Comparison of ENCODE assay signal across 17 cellular contexts in the genomic region with DNA sequence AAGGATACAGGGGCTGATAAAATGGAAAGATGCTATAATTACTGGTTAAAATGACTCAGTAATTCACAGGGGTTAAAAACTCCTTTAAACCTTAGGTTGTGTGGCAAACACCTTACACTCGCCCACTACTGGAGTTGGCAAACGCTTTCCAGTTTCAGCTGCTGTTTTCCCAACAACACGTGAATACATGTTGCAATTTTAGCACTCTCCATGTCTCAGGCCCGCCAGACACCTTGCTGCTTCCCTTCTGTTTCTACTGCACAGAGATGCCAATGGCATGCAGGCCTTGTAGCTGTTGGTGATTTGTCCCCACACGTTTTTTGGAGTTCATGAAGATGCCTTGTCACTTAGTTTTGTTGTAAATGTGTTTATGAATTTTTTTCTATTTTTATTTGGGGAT. TPM values are rescaled to one million over a fixed set of nuclear protein-coding genes. Genes with fewer than 3 reads are reported as not detected.
DNase-seq lines count a peak whose midpoint lies in the region; ATAC-seq and TF ChIP-seq lines count a peak whose summit lies in the region.
"Had no signal": no experiment of that assay in that cellular context is flagged by ENCODE, and none has a peak within 500 bp of the region (broad histone marks: within the 10 kb centered on the region; RNA-seq: fewer than 3 reads in every experiment).

No MANE protein-coding gene starts in this region.

- TF ChIP-seq CTCF in MCF 10A (IDR thresholded peaks at IDR 0.05; ENCODE audit: unreplicated experiment) (no peak), breast epithelium (IDR thresholded peaks at IDR 0.05) (no peak), liver (IDR thresholded peaks at IDR 0.05; ENCODE audit: low read depth, low read length, missing input control) (no peak), endodermal cell (conservative IDR thresholded peaks at IDR 0.05) (no peak)

- DNase-seq in MCF 10A (ENCODE audit: unreplicated experiment), result peak; percentile 78
- DNase-seq in breast epithelium (ENCODE audit: low spot score in 2 of 2), result no peak
- DNase-seq in cerebellar nuclear complex (lab: John Stamatoyannopoulos, UW), result peak; percentile 6 to 15
- DNase-seq in HuH-7.5 (ENCODE audit: low spot score), result no peak
- DNase-seq in immature natural killer cell, result no peak
- DNase-seq in endodermal cell, result no peak
- DNase-seq: AML-193; Caco-2; CD4-positive, alpha-beta T cell; GDM1; HCEC 1CT had no signal

- H3K4me3 ChIP-seq in breast epithelium (no peak overlapping the region), liver (ENCODE audit: low read depth in 1 of 3, low read length in 3 of 3) (no peak overlapping the region), endodermal cell (ENCODE audit: low read length) (no peak overlapping the region)
- H3K4me3 ChIP-seq: A549, GM23338 had no signal

- H3K36me3 ChIP-seq in breast epithelium (no peaks in the 10 kb centered on the region), liver (ENCODE audit: control insufficient read depth in 4 of 4, insufficient read depth in 3 of 4, low read depth in 1 of 4, low read length in 3 of 4) (no peaks in the 10 kb centered on the region), endodermal cell (ENCODE audit: control insufficient read depth, insufficient read depth, low read length) (no peaks in the 10 kb centered on the region)

- no peaks in the 10 kb centered on the region for H3K4me1 ChIP-seq in breast epithelium
- H3K4me1 ChIP-seq in liver (ENCODE audit: control insufficient read depth in 4 of 4, insufficient read depth in 4 of 4, low read length in 3 of 4), result peaks cover 18 to 69% (median 56%) of the 10 kb centered on the region in 4 donors
- H3K4me1 ChIP-seq in endodermal cell (ENCODE audit: control insufficient read depth, insufficient read depth, low read length), result peaks cover 6% of the 10 kb centered on the region

- no peaks in the 10 kb centered on the region for H3K9me3 ChIP-seq in breast epithelium
- no peaks in the 10 kb centered on the region for H3K9me3 ChIP-seq in liver (ENCODE audit: control insufficient read depth in 4 of 4, low read length in 3 of 4)
- no peaks in the 10 kb centered on the region for H3K9me3 ChIP-seq in endodermal cell (ENCODE audit: control insufficient read depth, low read length)
- H3K9me3 ChIP-seq: A549, Caco-2 had no signal

- CTCF ChIA-PET in MCF 10A (lab: Yijun Ruan, JAX), result interaction anchor here (0.9 to 16.6 kb wide), 27 partner anchors 9 to 932 kb away, joined by 3 to 347 read pairs (median 6); a partner anchor contains a TSS

- 31% methylated on average over 5 of the region's 5 CpGs for WGBS in liver
- WGBS in endodermal cell (ENCODE audit: insufficient coverage in 1 of 2, insufficient read length in 1 of 2), 2 experiments, result 85 to 95% methylated on average over 4 to 5 of the region's 5 CpGs

- H3K27ac Mint-ChIP-seq in MCF 10A (ENCODE audit: low read depth, unreplicated experiment) (peak overlapping the region; percentile 63), immature natural killer cell (no peak overlapping the region), endodermal cell (no peak overlapping the region)
- H3K27ac Mint-ChIP-seq: CD4-positive, alpha-beta T cell; GM23338 had no signal

- no peak overlapping the region for H3K4me3 Mint-ChIP-seq in MCF 10A (ENCODE audit: unreplicated experiment)
- no peak overlapping the region for H3K4me3 Mint-ChIP-seq in immature natural killer cell
- no peak overlapping the region for H3K4me3 Mint-ChIP-seq in endodermal cell
- H3K4me3 Mint-ChIP-seq: CD4-positive, alpha-beta T cell; GM23338 had no signal

- H3K36me3 Mint-ChIP-seq in MCF 10A (ENCODE audit: insufficient read depth, unreplicated experiment) (no peaks in the 10 kb centered on the region), immature natural killer cell (no peaks in the 10 kb centered on the region), endodermal cell (ENCODE audit: low read depth) (no peaks in the 10 kb centered on the region)

- no peak for TF ChIP-seq POLR2A in breast epithelium (IDR thresholded peaks at IDR 0.05)

- no peaks in the 10 kb centered on the region for H3K27me3 Mint-ChIP-seq in MCF 10A (ENCODE audit: insufficient read depth, unreplicated experiment)
- H3K27me3 Mint-ChIP-seq in immature natural killer cell (ENCODE audit: low read depth in 3 of 3), result peaks cover 0 to 6% (median 2%) of the 10 kb centered on the region in 3 donors
- H3K27me3 Mint-ChIP-seq in endodermal cell (ENCODE audit: insufficient read depth), result peaks cover 2% of the 10 kb centered on the region
- H3K27me3 Mint-ChIP-seq: CD4-positive, alpha-beta T cell had no signal

- H3K4me1 Mint-ChIP-seq in MCF 10A (ENCODE audit: insufficient read depth, unreplicated experiment) (peaks cover 37% of the 10 kb centered on the region), immature natural killer cell (peaks cover 8 to 11% of the 10 kb centered on the region in 2 donors), endodermal cell (peaks cover 3% of the 10 kb centered on the region)

- TF ChIP-seq RAD21 in liver (IDR thresholded peaks at IDR 0.05), result peak; percentile 41 to 61

- no TSS peak for BruUV-seq in MCF 10A (replicated peaks; lab: Mats Ljungman, UMichigan)

- H3K9me3 Mint-ChIP-seq in MCF 10A (ENCODE audit: unreplicated experiment) (no peaks in the 10 kb centered on the region), immature natural killer cell (no peaks in the 10 kb centered on the region), endodermal cell (no peaks in the 10 kb centered on the region)
- H3K9me3 Mint-ChIP-seq: CD4-positive, alpha-beta T cell; GM23338 had no signal

- intact Hi-C loops in MCF 10A (cut with micrococcal nuclease) (loop anchor here (5.0 to 10.0 kb wide), 4 partner anchors 54 to 356 kb away; a partner anchor contains a TSS), breast epithelium (cut with DNase I; ENCODE audit: low total_unique reads) (loop anchor here (10.0 kb wide), 1 partner anchor 1894 kb away; no protein-coding TSS in a partner anchor)

- ATAC-seq in GM19328 (IDR thresholded peaks at IDR 0.05; ENCODE audit: unreplicated experiment), result no peak
- ATAC-seq: A549, GM23338 had no signal

- H3K9ac ChIP-seq in liver (ENCODE audit: low read depth in 1 of 2, low read length in 2 of 2) (peak overlapping the region in 1 of 2 donors; percentile 33), endodermal cell (ENCODE audit: extremely low read depth, low read length, poor library complexity, severe bottlenecking) (no peak overlapping the region)

- H3K27me3 ChIP-seq in breast epithelium, result no peaks in the 10 kb centered on the region
- no peaks in the 10 kb centered on the region for H3K27me3 ChIP-seq in liver (ENCODE audit: control insufficient read depth in 4 of 4, insufficient read depth in 4 of 4, low read length in 3 of 4)
- H3K27me3 ChIP-seq in endodermal cell (ENCODE audit: control insufficient read depth, insufficient read depth, low read length, poor library complexity, severe bottlenecking), result no peaks in the 10 kb centered on the region

- POLR2A ChIA-PET in MCF 10A (lab: Yijun Ruan, JAX), result interaction anchor here (0.5 to 3.7 kb wide), 19 partner anchors 9 to 359 kb away, joined by 3 to 29 read pairs (median 6); a partner anchor contains a TSS

- H3K27ac ChIP-seq in breast epithelium, result no peak overlapping the region
- peak overlapping the region; percentile 92 to 94 for H3K27ac ChIP-seq in liver (ENCODE audit: low read depth in 1 of 2, low read length in 2 of 2)
- no peak overlapping the region for H3K27ac ChIP-seq in endodermal cell (ENCODE audit: low read depth, low read length)
- H3K27ac ChIP-seq: 22Rv1, A549, C4-2B had no signal

TF ChIP-seq in liver, 16 proteins besides CTCF, POLR2A, EP300 and RAD21 (continues in another document):
- TF ChIP-seq TAF1 (conservative IDR thresholded peaks at IDR 0.05) (no peak), RXRA (IDR thresholded peaks at IDR 0.05) (peak; percentile 76 to 88), SP1 (IDR thresholded peaks at IDR 0.05) (peak; percentile 59), YY1 (IDR thresholded peaks at IDR 0.05) (no peak), FOXA1 (IDR thresholded peaks at IDR 0.05) (no peak), NR2F2 (IDR thresholded peaks at IDR 0.05) (no peak)
- TF ChIP-seq, protein P1, sequence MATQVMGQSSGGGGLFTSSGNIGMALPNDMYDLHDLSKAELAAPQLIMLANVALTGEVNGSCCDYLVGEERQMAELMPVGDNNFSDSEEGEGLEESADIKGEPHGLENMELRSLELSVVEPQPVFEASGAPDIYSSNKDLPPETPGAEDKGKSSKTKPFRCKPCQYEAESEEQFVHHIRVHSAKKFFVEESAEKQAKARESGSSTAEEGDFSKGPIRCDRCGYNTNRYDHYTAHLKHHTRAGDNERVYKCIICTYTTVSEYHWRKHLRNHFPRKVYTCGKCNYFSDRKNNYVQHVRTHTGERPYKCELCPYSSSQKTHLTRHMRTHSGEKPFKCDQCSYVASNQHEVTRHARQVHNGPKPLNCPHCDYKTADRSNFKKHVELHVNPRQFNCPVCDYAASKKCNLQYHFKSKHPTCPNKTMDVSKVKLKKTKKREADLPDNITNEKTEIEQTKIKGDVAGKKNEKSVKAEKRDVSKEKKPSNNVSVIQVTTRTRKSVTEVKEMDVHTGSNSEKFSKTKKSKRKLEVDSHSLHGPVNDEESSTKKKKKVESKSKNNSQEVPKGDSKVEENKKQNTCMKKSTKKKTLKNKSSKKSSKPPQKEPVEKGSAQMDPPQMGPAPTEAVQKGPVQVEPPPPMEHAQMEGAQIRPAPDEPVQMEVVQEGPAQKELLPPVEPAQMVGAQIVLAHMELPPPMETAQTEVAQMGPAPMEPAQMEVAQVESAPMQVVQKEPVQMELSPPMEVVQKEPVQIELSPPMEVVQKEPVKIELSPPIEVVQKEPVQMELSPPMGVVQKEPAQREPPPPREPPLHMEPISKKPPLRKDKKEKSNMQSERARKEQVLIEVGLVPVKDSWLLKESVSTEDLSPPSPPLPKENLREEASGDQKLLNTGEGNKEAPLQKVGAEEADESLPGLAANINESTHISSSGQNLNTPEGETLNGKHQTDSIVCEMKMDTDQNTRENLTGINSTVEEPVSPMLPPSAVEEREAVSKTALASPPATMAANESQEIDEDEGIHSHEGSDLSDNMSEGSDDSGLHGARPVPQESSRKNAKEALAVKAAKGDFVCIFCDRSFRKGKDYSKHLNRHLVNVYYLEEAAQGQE (IDR thresholded peaks at IDR 0.05), result peak; percentile 18

RNA-seq across cellular contexts. Expression of a gene that starts 5.3 kb away (rescaled TPM):
- 34.1 and 35.4 TPM in 2 replicates for total RNA-seq in MCF 10A (2022)
- 10 to 100 TPM; 13.5 to 40.8 (median 14.7) TPM for total RNA-seq in breast epithelium
- total RNA-seq in liver, result 10 to 100 TPM; 17.3 to 39.7 TPM
- polyA plus RNA-seq in liver, result 10 to 100 TPM; 11.6 to 17.9 TPM
- 10 to 100 TPM in 1 of 3 donors, 1 to 10 TPM in 2; 5.0 to 13.8 (median 5.6) TPM for polyA plus RNA-seq in immature natural killer cell
- 10 to 100 TPM; 18.3 to 19.4 TPM for total RNA-seq in endodermal cell
- 8.7 TPM for polyA plus RNA-seq in endodermal cell (2013, experiment 1 of 2)
- 7.1 TPM for polyA plus RNA-seq in endodermal cell (2013, experiment 2 of 2)

RNA-seq across cellular contexts. Expression of a gene that starts 51.5 kb away (rescaled TPM):
- total RNA-seq in MCF 10A (2022) (104 and 126 TPM in 2 replicates), breast epithelium (100 to 1,000 TPM in 2 of 3 donors, 10 to 100 TPM in 1; 91.1 to 254 (median 100) TPM), liver (10 to 100 TPM; 51.1 to 65.4 TPM), endodermal cell (10 to 100 TPM; 75.6 to 91.3 TPM)
- polyA plus RNA-seq in liver (10 to 100 TPM; 51.5 to 70.0 TPM), immature natural killer cell (100 to 1,000 TPM; 180 to 266 (median 215) TPM)
- polyA plus RNA-seq in endodermal cell (2013, experiment 1 of 2), result 60.3 TPM
- 61.1 TPM for polyA plus RNA-seq in endodermal cell (2013, experiment 2 of 2)

Comparison
In these comparisons a context has a peak if more than half of its experiments do, and no peak if none do; other contexts are left out.
1. DNase-seq: peak in MCF 10A (single experiment) and cerebellar nuclear complex (2 of 2); none in breast epithelium (0 of 2), HuH-7.5 (single experiment), immature natural killer cell (0 of 3) and endodermal cell (single experiment).
2. H3K27ac ChIP-seq: peak in liver (2 of 2); none in breast epithelium (0 of 2) and endodermal cell (single experiment).